In the genomic region with DNA sequence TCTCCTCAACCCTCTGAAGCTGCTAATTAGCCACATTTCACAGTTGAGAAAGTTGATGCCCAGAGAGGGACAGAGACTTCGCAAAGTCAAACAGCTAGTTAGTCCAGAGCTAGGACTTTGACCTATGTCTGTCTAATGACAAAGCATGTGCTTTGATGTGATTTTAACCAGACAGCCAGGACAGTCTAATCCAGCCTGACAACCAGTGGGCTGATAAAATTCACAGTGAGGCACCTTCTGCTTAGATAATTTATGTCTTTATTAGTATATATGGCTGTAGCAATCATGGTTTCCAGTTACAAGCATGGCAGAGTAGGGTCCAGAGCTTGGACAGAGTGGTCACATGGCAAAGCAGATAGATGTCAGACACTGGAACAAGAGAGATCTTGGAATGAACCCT, we compare ENCODE assay signal across 25 cellular contexts.
"Had no signal": no experiment of that assay in that cellular context is flagged by ENCODE, and none has a peak within 500 bp of the region (broad histone marks: within the 10 kb centered on the region; RNA-seq: fewer than 3 reads in every experiment).

No MANE protein-coding gene starts in this region.

- H3K27ac ChIP-seq: body of pancreas, breast epithelium, coronary artery, PC-9, RWPE1 had no signal

- H2AFZ ChIP-seq: PC-9 had no signal

- H3K9me3 ChIP-seq: body of pancreas, breast epithelium had no signal

- DNase-seq: activated B cell treated with CpG ODN at 0.5 μM for 24 hours; activated CD4-positive, alpha-beta T cell treated with anti-CD3 and anti-CD28 coated beads for 4 hours; activated CD4-positive, alpha-beta T cell treated with anti-CD3 and anti-CD28 coated beads, Interleukin-2, amount 50 U/mL, for 4 hours; activated CD4-positive, CD25-positive, alpha-beta regulatory T cell treated with anti-CD3 and anti-CD28 coated beads, Interleukin-2, amount 50 U/mL, for 72 hours; activated CD8-positive, alpha-beta T cell treated with anti-CD3 and anti-CD28 coated beads for 36 hours; activated effector memory CD4-positive, alpha-beta T cell treated with anti-CD3 and anti-CD28 coated beads, Interleukin-2, amount 50 U/mL, for 16 hours; activated naive CD4-positive, alpha-beta T cell; activated naive CD8-positive, alpha-beta T cell treated with anti-CD3 and anti-CD28 coated beads, Interleukin-2, amount 10 ng/mL, durations not matched to agents 7 days and 5 days; activated T-cell treated with anti-CD3 and anti-CD28 coated beads, Interleukin-2, amount 50 U/mL, for 1 hour; activated T-cell treated with anti-CD3 and anti-CD28 coated beads, Interleukin-2, amount 50 U/mL, for 72 hours; body of pancreas; KG1; NCI-H1105; NCI-H1436; NCI-H1694; NCI-H1930; NCI-H2081 treated with DMSO at 0.1 percent for 48 hours; NCI-H226; NCI-H446 treated with DMSO at 0.1 percent for 48 hours; NK-92 treated with Interleukin-12 subunit alpha and Interleukin-12 subunit beta, amount 100 ng/mL, for 24 hours; PC-9; SIG-M5 had no signal

- H3K4me2 ChIP-seq: PC-9 had no signal

- H3K27me3 ChIP-seq: body of pancreas, breast epithelium had no signal

- H3K4me1 ChIP-seq: body of pancreas, breast epithelium had no signal

- H3K4me3 ChIP-seq: body of pancreas, breast epithelium, coronary artery, PC-9 had no signal

- H3K36me3 ChIP-seq: breast epithelium had no signal
